Comparison of ENCODE assay signal across 21 cellular contexts in the genomic region with DNA sequence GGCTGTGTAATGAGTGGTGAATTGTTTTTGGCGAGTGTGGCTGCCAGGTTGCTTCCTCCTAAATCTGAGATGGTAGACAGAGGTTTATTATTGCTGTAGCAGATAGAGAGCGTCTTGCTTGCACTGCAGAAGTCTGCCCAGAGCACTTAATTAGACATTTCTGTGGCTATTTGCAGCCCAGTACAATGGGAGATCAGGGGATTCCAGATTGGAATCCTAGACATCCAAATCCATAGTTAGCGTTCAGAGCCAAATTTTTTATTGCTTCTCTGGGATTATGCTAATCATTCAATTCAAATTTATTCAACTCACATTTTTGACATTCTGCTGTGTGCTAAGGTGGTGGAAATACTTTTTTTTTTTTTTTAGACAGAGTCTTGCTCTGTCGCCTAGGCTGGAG. TPM values are rescaled to one million over a fixed set of nuclear protein-coding genes. Genes with fewer than 3 reads are reported as not detected.
DNase-seq lines count a peak whose midpoint lies in the region; ATAC-seq and TF ChIP-seq lines count a peak whose summit lies in the region.
"Had no signal": no experiment of that assay in that cellular context is flagged by ENCODE, and none has a peak within 500 bp of the region (broad histone marks: within the 10 kb centered on the region; RNA-seq: fewer than 3 reads in every experiment).

No MANE protein-coding gene starts in this region.

- H3F3A ChIP-seq in SK-N-SH (replicated peaks; ENCODE audit: insufficient read depth): no peaks in the 10 kb centered on the region

- H3K27ac ChIP-seq in SK-N-SH (ENCODE audit: low read depth in 2 of 2, low read length in 1 of 2): peak overlapping the region in 1 of 2 experiments; percentile 43; a peak in 2 of 4 replicates
- H3K27ac ChIP-seq in left ventricle myocardium inferior (replicated peaks): no peak overlapping the region
- H3K27ac ChIP-seq: A549; BLaER1 treated with 17β-estradiol and CSF1 and Interleukin-3, amounts not matched to agents 10 nM and 100 nM had no signal

- TF ChIP-seq CTCF in SK-N-SH (IDR thresholded peaks at IDR 0.05) (no peak), retinal pigment epithelial cell (conservative IDR thresholded peaks at IDR 0.05; ENCODE audit: low read depth, low read length) (no peak), left ventricle myocardium inferior (IDR thresholded peaks at IDR 0.05; ENCODE audit: borderline replicate concordance) (no peak)

- WGBS in SK-N-SH (ENCODE audit: low lambda C conversion rate): 87% methylated on average over 4 of the region's 4 CpGs

- H3K36me3 ChIP-seq in SK-N-SH (replicated peaks in 1 of 2; ENCODE audit: control insufficient read depth in 1 of 2, insufficient read depth in 2 of 2, low read length in 1 of 2) (peaks cover 10 to 45% of the 10 kb centered on the region in 2 experiments), left ventricle myocardium inferior (no peaks in the 10 kb centered on the region)
- H3K36me3 ChIP-seq: BLaER1 treated with 17β-estradiol and CSF1 and Interleukin-3, amounts not matched to agents 10 nM and 100 nM had no signal

- intact Hi-C loops in left ventricle myocardium inferior (cut with micrococcal nuclease): no loop called here

- H4K20me1 ChIP-seq in SK-N-SH (ENCODE audit: insufficient read depth): peaks cover 14% of the 10 kb centered on the region; the same call in 1 of the 2 replicates
- H4K20me1 ChIP-seq: BLaER1 treated with 17β-estradiol and CSF1 and Interleukin-3, amounts not matched to agents 10 nM and 100 nM had no signal

- no peak for TF ChIP-seq EP300 in SK-N-SH (IDR thresholded peaks at IDR 0.05; ENCODE audit: borderline replicate concordance in 1 of 2, low read depth in 1 of 2, low read length in 1 of 2)

- H3K4me3 ChIP-seq in SK-N-SH (ENCODE audit: low read depth in 2 of 2, low read length in 1 of 2): no peak overlapping the region
- H3K4me3 ChIP-seq in retinal pigment epithelial cell (ENCODE audit: low read length): no peak overlapping the region
- H3K4me3 ChIP-seq in left ventricle myocardium inferior: no peak overlapping the region
- H3K4me3 ChIP-seq: A549; BLaER1 treated with 17β-estradiol and CSF1 and Interleukin-3, amounts not matched to agents 10 nM and 100 nM; GM12878; GM23338 had no signal

- no peaks in the 10 kb centered on the region for H3K9me2 ChIP-seq in SK-N-SH

- no peak overlapping the region for H2AFZ ChIP-seq in SK-N-SH (ENCODE audit: low read depth)
- H2AFZ ChIP-seq: GM23338 had no signal

- POLR2A ChIA-PET in SK-N-SH (lab: Yijun Ruan, JAX): no interaction called here

- CTCF ChIA-PET in SK-N-SH (lab: Yijun Ruan, JAX): interaction anchor here (0.8 to 1.4 kb wide), 2 partner anchors 196 to 819 kb away, joined by 3 read pairs; no protein-coding TSS in a partner anchor

- no peaks in the 10 kb centered on the region for H3K27me3 ChIP-seq in SK-N-SH (ENCODE audit: insufficient read depth)
- H3K27me3 ChIP-seq in left ventricle myocardium inferior (ENCODE audit: low read depth): peaks cover 7% of the 10 kb centered on the region
- H3K27me3 ChIP-seq: BE2C; BLaER1 treated with 17β-estradiol and CSF1 and Interleukin-3, amounts not matched to agents 10 nM and 100 nM had no signal

- DNase-seq in SK-N-SH (no peak), RPMI8226 (peak; percentile 34), retinal pigment epithelial cell (ENCODE audit: low read depth) (peak; percentile 58), left ventricle myocardium inferior (no peak)
- DNase-seq: 8988T; ACHN; AML-193; BE2C; CD4-positive, alpha-beta T cell; CD8-positive, alpha-beta memory T cell; DMS 273 treated with DMSO at 0.1 percent for 48 hours; DMS79; EL; GDM1; HCEC 1CT had no signal

- H3K9me3 ChIP-seq in SK-N-SH (no peaks in the 10 kb centered on the region), left ventricle myocardium inferior (replicated peaks) (no peaks in the 10 kb centered on the region)
- H3K9me3 ChIP-seq: A549, BE2C had no signal

- H3K4me2 ChIP-seq in SK-N-SH: no peak overlapping the region
- H3K4me2 ChIP-seq: A549; BLaER1 treated with 17β-estradiol and CSF1 and Interleukin-3, amounts not matched to agents 10 nM and 100 nM; GM23338 had no signal

- H3K9ac ChIP-seq in SK-N-SH: no peak overlapping the region
- H3K9ac ChIP-seq: BLaER1 treated with 17β-estradiol and CSF1 and Interleukin-3, amounts not matched to agents 10 nM and 100 nM had no signal

- TF ChIP-seq RAD21 in SK-N-SH (IDR thresholded peaks at IDR 0.05; ENCODE audit: low read length): no peak

- ATAC-seq in SK-N-SH treated with all-trans-retinoic acid at 6 μM for 48 hours (no peak), GM21423 (IDR thresholded peaks at IDR 0.05; ENCODE audit: unreplicated experiment) (no peak)
- ATAC-seq: A549, GM12878, GM23338 had no signal

- peaks cover 12% of the 10 kb centered on the region for H3K79me2 ChIP-seq in SK-N-SH (ENCODE audit: insufficient read depth)

- H3K4me1 ChIP-seq in SK-N-SH (ENCODE audit: control insufficient read depth in 1 of 2, insufficient read depth in 2 of 2, low read depth in 1 of 2, low read length in 1 of 2): peaks cover 0 to 30% of the 10 kb centered on the region in 2 experiments; a peak in 2 of 4 replicates
- peaks cover 3% of the 10 kb centered on the region for H3K4me1 ChIP-seq in left ventricle myocardium inferior
- H3K4me1 ChIP-seq: A549 had no signal

TF ChIP-seq in SK-N-SH, 30 proteins besides CTCF, POLR2A, EP300 and RAD21:
- 0 out of 2 replicates have a peak, but pooled peaks have one; percentile 15 for TF ChIP-seq GATA2 (CRISPR knock-in tag; IDR thresholded peaks at IDR 0.05)
- TF ChIP-seq, protein P1, sequence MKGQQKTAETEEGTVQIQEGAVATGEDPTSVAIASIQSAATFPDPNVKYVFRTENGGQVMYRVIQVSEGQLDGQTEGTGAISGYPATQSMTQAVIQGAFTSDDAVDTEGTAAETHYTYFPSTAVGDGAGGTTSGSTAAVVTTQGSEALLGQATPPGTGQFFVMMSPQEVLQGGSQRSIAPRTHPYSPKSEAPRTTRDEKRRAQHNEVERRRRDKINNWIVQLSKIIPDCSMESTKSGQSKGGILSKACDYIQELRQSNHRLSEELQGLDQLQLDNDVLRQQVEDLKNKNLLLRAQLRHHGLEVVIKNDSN (IDR thresholded peaks at IDR 0.05; ENCODE audit: borderline replicate concordance, low read depth): no peak

TF ChIP-seq in SK-N-SH treated with all-trans-retinoic acid at 6 μM for 48 hours, 23 proteins besides CTCF, POLR2A, EP300 and RAD21:
- no peak for TF ChIP-seq OSR1 (CRISPR knock-in tag; IDR thresholded peaks at IDR 0.05)
- no peak for TF ChIP-seq TOX (CRISPR knock-in tag; IDR thresholded peaks at IDR 0.05; ENCODE audit: borderline replicate concordance)
- no peak for TF ChIP-seq SNAI2 (CRISPR knock-in tag; IDR thresholded peaks at IDR 0.05)
- TF ChIP-seq GLIS3 (CRISPR knock-in tag; IDR thresholded peaks at IDR 0.05): no peak
- TF ChIP-seq TCF4 (CRISPR knock-in tag; IDR thresholded peaks at IDR 0.05; ENCODE audit: borderline replicate concordance): no peak
- TF ChIP-seq ZNF70 (CRISPR knock-in tag; IDR thresholded peaks at IDR 0.05): no peak
- TF ChIP-seq ZC3H10 (CRISPR knock-in tag; IDR thresholded peaks at IDR 0.05): no peak
- TF ChIP-seq ARNTL (CRISPR knock-in tag; IDR thresholded peaks at IDR 0.05; ENCODE audit: borderline replicate concordance, low read depth): no peak
- TF ChIP-seq, protein P2, sequence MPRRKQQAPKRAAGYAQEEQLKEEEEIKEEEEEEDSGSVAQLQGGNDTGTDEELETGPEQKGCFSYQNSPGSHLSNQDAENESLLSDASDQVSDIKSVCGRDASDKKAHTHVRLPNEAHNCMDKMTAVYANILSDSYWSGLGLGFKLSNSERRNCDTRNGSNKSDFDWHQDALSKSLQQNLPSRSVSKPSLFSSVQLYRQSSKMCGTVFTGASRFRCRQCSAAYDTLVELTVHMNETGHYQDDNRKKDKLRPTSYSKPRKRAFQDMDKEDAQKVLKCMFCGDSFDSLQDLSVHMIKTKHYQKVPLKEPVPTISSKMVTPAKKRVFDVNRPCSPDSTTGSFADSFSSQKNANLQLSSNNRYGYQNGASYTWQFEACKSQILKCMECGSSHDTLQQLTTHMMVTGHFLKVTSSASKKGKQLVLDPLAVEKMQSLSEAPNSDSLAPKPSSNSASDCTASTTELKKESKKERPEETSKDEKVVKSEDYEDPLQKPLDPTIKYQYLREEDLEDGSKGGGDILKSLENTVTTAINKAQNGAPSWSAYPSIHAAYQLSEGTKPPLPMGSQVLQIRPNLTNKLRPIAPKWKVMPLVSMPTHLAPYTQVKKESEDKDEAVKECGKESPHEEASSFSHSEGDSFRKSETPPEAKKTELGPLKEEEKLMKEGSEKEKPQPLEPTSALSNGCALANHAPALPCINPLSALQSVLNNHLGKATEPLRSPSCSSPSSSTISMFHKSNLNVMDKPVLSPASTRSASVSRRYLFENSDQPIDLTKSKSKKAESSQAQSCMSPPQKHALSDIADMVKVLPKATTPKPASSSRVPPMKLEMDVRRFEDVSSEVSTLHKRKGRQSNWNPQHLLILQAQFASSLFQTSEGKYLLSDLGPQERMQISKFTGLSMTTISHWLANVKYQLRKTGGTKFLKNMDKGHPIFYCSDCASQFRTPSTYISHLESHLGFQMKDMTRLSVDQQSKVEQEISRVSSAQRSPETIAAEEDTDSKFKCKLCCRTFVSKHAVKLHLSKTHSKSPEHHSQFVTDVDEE (CRISPR knock-in tag; IDR thresholded peaks at IDR 0.05): no peak
- TF ChIP-seq PPARA (CRISPR knock-in tag; IDR thresholded peaks at IDR 0.05; ENCODE audit: borderline replicate concordance): no peak
- no peak for TF ChIP-seq BACH2 (CRISPR knock-in tag; IDR thresholded peaks at IDR 0.05; ENCODE audit: borderline replicate concordance)
- no peak for TF ChIP-seq ISL1 (CRISPR knock-in tag; IDR thresholded peaks at IDR 0.05)
TF ChIP-seq in SK-N-SH treated with all-trans-retinoic acid at 6 μM for 48 hours: peak in this region for 0.

RNA-seq across cellular contexts. Expression of gene KIF26B, which starts 30.0 kb away (rescaled TPM):
- polyA plus RNA-seq in SK-N-SH (2012; rRNA removed): 2.6 TPM in 2 replicates
- polyA plus RNA-seq in SK-N-SH (2012; cell fraction: cytosol; rRNA removed): 3.2 and 3.6 TPM in 2 replicates
- 6.7 TPM in 2 replicates for polyA plus RNA-seq in SK-N-SH (2012; cell fraction: nucleus; rRNA removed)
- total RNA-seq in left ventricle myocardium inferior: 3.5 TPM
- polyA plus RNA-seq: CD8-positive, alpha-beta memory T cell had no signal

Comparison
In these comparisons a context has a peak if more than half of its experiments do, and no peak if none do; other contexts are left out.
1. DNase-seq: peak in RPMI8226 (single experiment) and retinal pigment epithelial cell (single experiment); none in SK-N-SH (single experiment) and left ventricle myocardium inferior (single experiment).